8 cellular contexts compared by ENCODE assay signal in genomic region chr9:124260769-124261603, GRCh38. TPM values are rescaled to one million over a fixed set of nuclear protein-coding genes. Genes with fewer than 3 reads are reported as not detected.
DNase-seq lines count a peak whose midpoint lies in the region; ATAC-seq, FAIRE-seq and TF ChIP-seq lines count a peak whose summit lies in the region.

No MANE protein-coding gene starts in this region.

- H2AFZ ChIP-seq in neural cell (ENCODE audit: low read depth, low read length) = no peak overlapping the region

- no peaks in the 10 kb centered on the region for H3K9me3 ChIP-seq in Peyer's patch
- no peaks in the 10 kb centered on the region for H3K9me3 ChIP-seq in neural cell (ENCODE audit: low read length)

- no peaks in the 10 kb centered on the region for H3F3A ChIP-seq in neural cell (ENCODE audit: insufficient read depth, low read length, poor library complexity, severe bottlenecking)

- H3K27ac ChIP-seq in Peyer's patch (peak overlapping the region; percentile 79 to 96 (median 89)), neural cell (ENCODE audit: low read length) (no peak overlapping the region)

- H3K79me2 ChIP-seq in neural cell (replicated peaks; ENCODE audit: insufficient read depth, low read length) = peaks cover 36% of the 10 kb centered on the region

- peak; percentile 23 for TF ChIP-seq EP300 in neural cell (conservative IDR thresholded peaks at IDR 0.05; ENCODE audit: poor library complexity, severe bottlenecking)

- DNase-seq in GM06990 (ENCODE audit: extremely low read depth, insufficient read length) = no peak
- peak in 2 of 3 donors; percentile 61 to 77 for DNase-seq in Peyer's patch
- no peak for DNase-seq in epithelial cell of proximal tubule (ENCODE audit: low read depth)
- no peak for DNase-seq in DMS153 (lab: John Stamatoyannopoulos, UW)
- DNase-seq in activated CD4-positive, alpha-beta T cell treated with anti-CD3 and anti-CD28 coated beads for 1 hour = no peak
- no peak for DNase-seq in D721Med (ENCODE audit: insufficient read length, low spot score)

- H3K4me1 ChIP-seq in Peyer's patch = peaks cover 3 to 71% (median 25%) of the 10 kb centered on the region in 4 donors

- TF ChIP-seq RAD21 in neural cell (conservative IDR thresholded peaks at IDR 0.05) = no peak

- H3K9ac ChIP-seq in neural cell (ENCODE audit: low read length) = no peak overlapping the region

- H4K20me1 ChIP-seq in neural cell (ENCODE audit: insufficient read depth) = no peaks in the 10 kb centered on the region

- no peak for ATAC-seq in HG02981 (IDR thresholded peaks at IDR 0.05; ENCODE audit: unreplicated experiment)

- peak overlapping the region; percentile 28 for H3K4me2 ChIP-seq in neural cell (ENCODE audit: low read length)

- no peak for TF ChIP-seq CTCF in GM06990 (IDR thresholded peaks at IDR 0.05; ENCODE audit: insufficient read depth, low read length, poor library complexity, severe bottlenecking)
- TF ChIP-seq CTCF in Peyer's patch (IDR thresholded peaks at IDR 0.05) = no peak
- TF ChIP-seq CTCF in epithelial cell of proximal tubule (conservative IDR thresholded peaks at IDR 0.05; ENCODE audit: low read depth, low read length) = no peak
- no peak for TF ChIP-seq CTCF in neural cell (IDR thresholded peaks at IDR 0.05; ENCODE audit: poor library complexity, severe bottlenecking)
- TF ChIP-seq CTCF in D721Med (IDR thresholded peaks at IDR 0.05; ENCODE audit: insufficient read depth, missing control alignments) = no peak

- no peaks in the 10 kb centered on the region for H3K27me3 ChIP-seq in GM06990 (replicated peaks; ENCODE audit: control insufficient read depth, insufficient read depth, low read length)
- H3K27me3 ChIP-seq in Peyer's patch = no peaks in the 10 kb centered on the region
- no peaks in the 10 kb centered on the region for H3K27me3 ChIP-seq in neural cell (ENCODE audit: insufficient read depth, low read depth, low read length)

- H3K4me3 ChIP-seq in GM06990 (replicated peaks; ENCODE audit: low read depth, low read length) = peak overlapping the region; percentile 100
- peak overlapping the region in 3 of 4 donors; percentile 1 to 11 (median 2) for H3K4me3 ChIP-seq in Peyer's patch
- peak overlapping the region; percentile 35 for H3K4me3 ChIP-seq in epithelial cell of proximal tubule (ENCODE audit: low read depth, low read length)
- H3K4me3 ChIP-seq in neural cell (ENCODE audit: low read length) = peak overlapping the region; percentile 43

- FAIRE-seq in D721Med (lab: Jason Lieb, UNC) = no peak

- H3K9me2 ChIP-seq in neural cell (ENCODE audit: insufficient read depth, low read length) = no peaks in the 10 kb centered on the region

- TF ChIP-seq POLR2A in Peyer's patch (IDR thresholded peaks at IDR 0.05) = no peak

- H3K36me3 ChIP-seq in GM06990 (ENCODE audit: control insufficient read depth, insufficient read depth, low read length) (peaks cover 7% of the 10 kb centered on the region), Peyer's patch (no peaks in the 10 kb centered on the region), neural cell (ENCODE audit: insufficient read depth, low read length) (no peaks in the 10 kb centered on the region)

TF ChIP-seq in neural cell, 6 proteins besides CTCF, POLR2A, EP300 and RAD21:
- TF ChIP-seq TAF1 (IDR thresholded peaks at IDR 0.05; ENCODE audit: low read depth) = no peak
- TF ChIP-seq MXI1 (conservative IDR thresholded peaks at IDR 0.05; ENCODE audit: poor library complexity, severe bottlenecking) = no peak
- TF ChIP-seq EZH2 (IDR thresholded peaks at IDR 0.05; ENCODE audit: borderline replicate concordance, insufficient read depth, low read length, poor library complexity, severe bottlenecking) = no peak
- TF ChIP-seq POLR2AphosphoS5 (IDR thresholded peaks at IDR 0.05) = no peak
- TF ChIP-seq, protein P1, sequence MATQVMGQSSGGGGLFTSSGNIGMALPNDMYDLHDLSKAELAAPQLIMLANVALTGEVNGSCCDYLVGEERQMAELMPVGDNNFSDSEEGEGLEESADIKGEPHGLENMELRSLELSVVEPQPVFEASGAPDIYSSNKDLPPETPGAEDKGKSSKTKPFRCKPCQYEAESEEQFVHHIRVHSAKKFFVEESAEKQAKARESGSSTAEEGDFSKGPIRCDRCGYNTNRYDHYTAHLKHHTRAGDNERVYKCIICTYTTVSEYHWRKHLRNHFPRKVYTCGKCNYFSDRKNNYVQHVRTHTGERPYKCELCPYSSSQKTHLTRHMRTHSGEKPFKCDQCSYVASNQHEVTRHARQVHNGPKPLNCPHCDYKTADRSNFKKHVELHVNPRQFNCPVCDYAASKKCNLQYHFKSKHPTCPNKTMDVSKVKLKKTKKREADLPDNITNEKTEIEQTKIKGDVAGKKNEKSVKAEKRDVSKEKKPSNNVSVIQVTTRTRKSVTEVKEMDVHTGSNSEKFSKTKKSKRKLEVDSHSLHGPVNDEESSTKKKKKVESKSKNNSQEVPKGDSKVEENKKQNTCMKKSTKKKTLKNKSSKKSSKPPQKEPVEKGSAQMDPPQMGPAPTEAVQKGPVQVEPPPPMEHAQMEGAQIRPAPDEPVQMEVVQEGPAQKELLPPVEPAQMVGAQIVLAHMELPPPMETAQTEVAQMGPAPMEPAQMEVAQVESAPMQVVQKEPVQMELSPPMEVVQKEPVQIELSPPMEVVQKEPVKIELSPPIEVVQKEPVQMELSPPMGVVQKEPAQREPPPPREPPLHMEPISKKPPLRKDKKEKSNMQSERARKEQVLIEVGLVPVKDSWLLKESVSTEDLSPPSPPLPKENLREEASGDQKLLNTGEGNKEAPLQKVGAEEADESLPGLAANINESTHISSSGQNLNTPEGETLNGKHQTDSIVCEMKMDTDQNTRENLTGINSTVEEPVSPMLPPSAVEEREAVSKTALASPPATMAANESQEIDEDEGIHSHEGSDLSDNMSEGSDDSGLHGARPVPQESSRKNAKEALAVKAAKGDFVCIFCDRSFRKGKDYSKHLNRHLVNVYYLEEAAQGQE (IDR thresholded peaks at IDR 0.05; ENCODE audit: borderline replicate concordance) = no peak
- TF ChIP-seq SMC3 (conservative IDR thresholded peaks at IDR 0.05; ENCODE audit: poor library complexity) = no peak

RNA-seq across cellular contexts. Expression of gene NEK6, which starts 3.2 kb away (rescaled TPM):
- total RNA-seq in Peyer's patch (10 to 100 TPM; 38.4 to 77.6 (median 46.9) TPM), epithelial cell of proximal tubule (23.5 and 38.0 TPM in 2 replicates)
- polyA plus RNA-seq in neural cell = 3.8 and 4.6 TPM in 2 replicates
- 6.3 and 9.1 TPM in 2 replicates for polyA minus RNA-seq in neural cell

Comparison
In these comparisons a context has a peak if more than half of its experiments do, and no peak if none do; other contexts are left out.
1. DNase-seq: peak in Peyer's patch (2 of 3); none in GM06990 (single experiment), epithelial cell of proximal tubule (single experiment), DMS153 (single experiment), activated CD4-positive, alpha-beta T cell treated with anti-CD3 and anti-CD28 coated beads for 1 hour (single experiment) and D721Med (single experiment).
2. H3K4me3 ChIP-seq: peak in every context shown above with its lines; median percentile 100 in GM06990; 43 in neural cell; 35 in epithelial cell of proximal tubule; 2 in Peyer's patch.